ENCODE assay signal across 9 cellular contexts in genomic region chr10:3477683-3478082, GRCh38.
DNase-seq lines count a peak whose midpoint lies in the region; ATAC-seq and TF ChIP-seq lines count a peak whose summit lies in the region.
"Had no signal": no experiment of that assay in that cellular context is flagged by ENCODE, and none has a peak within 500 bp of the region (broad histone marks: within the 10 kb centered on the region; RNA-seq: fewer than 3 reads in every experiment).

No MANE protein-coding gene starts in this region.

- H3K4me3 Mint-ChIP-seq in stimulated activated naive CD8-positive, alpha-beta T cell treated with anti-CD3 and anti-CD28 coated beads, Interleukin-15, amount 100 ng/mL, for 72 hours = no peak overlapping the region

- no peak for TF ChIP-seq CTCF in brain microvascular endothelial cell (IDR thresholded peaks at IDR 0.05; ENCODE audit: low read depth, low read length, missing control alignments)

- H3K27me3 ChIP-seq in brain microvascular endothelial cell (replicated peaks) = no peaks in the 10 kb centered on the region

- H3K27ac ChIP-seq in brain microvascular endothelial cell = no peak overlapping the region

- ATAC-seq in activated CD4-positive, CD25-positive, alpha-beta regulatory T cell treated with anti-CD3 and anti-CD28 coated beads, Interleukin-2, amount 50 U/mL, for 24 hours = peak; percentile 42 to 74
- peak; percentile 58 for ATAC-seq in HG02938 (IDR thresholded peaks at IDR 0.05; ENCODE audit: unreplicated experiment)
- peak; percentile 35 for ATAC-seq in stimulated activated naive CD8-positive, alpha-beta T cell treated with anti-CD3 and anti-CD28 coated beads, Interleukin-15, amount 100 ng/mL, for 72 hours

- no peak for DNase-seq in activated CD4-positive, CD25-positive, alpha-beta regulatory T cell (lab: John Stamatoyannopoulos, UW)
- DNase-seq in brain microvascular endothelial cell (peak; percentile 41), NCI-H510A (lab: John Stamatoyannopoulos, UW) (no peak), NCI-H2081 (lab: John Stamatoyannopoulos, UW) (no peak)
- DNase-seq in stimulated activated naive CD8-positive, alpha-beta T cell treated with anti-CD3 and anti-CD28 coated beads, Interleukin-15, amount 100 ng/mL, for 72 hours = no peak
- DNase-seq in activated CD4-positive, CD25-positive, alpha-beta regulatory T cell treated with anti-CD3 and anti-CD28 coated beads, Interleukin-2, amount 50 U/mL, for 72 hours = no peak
- DNase-seq: NCI-H1417 had no signal

- no peaks in the 10 kb centered on the region for H3K36me3 ChIP-seq in brain microvascular endothelial cell (replicated peaks)

- in situ Hi-C loops in brain microvascular endothelial cell (cut with HindIII; ENCODE audit: low pct_ligation_motif_present, low sequenced_read_pairs) = no loop called here

- H3K4me1 Mint-ChIP-seq in stimulated activated naive CD8-positive, alpha-beta T cell treated with anti-CD3 and anti-CD28 coated beads, Interleukin-15, amount 100 ng/mL, for 72 hours = peaks cover 16% of the 10 kb centered on the region

- no peak overlapping the region for H3K4me3 ChIP-seq in brain microvascular endothelial cell (ENCODE audit: low read depth, low read length)

- H3K9me3 Mint-ChIP-seq in stimulated activated naive CD8-positive, alpha-beta T cell treated with anti-CD3 and anti-CD28 coated beads, Interleukin-15, amount 100 ng/mL, for 72 hours = no peaks in the 10 kb centered on the region

- peaks cover 42% of the 10 kb centered on the region for H3K27me3 Mint-ChIP-seq in stimulated activated naive CD8-positive, alpha-beta T cell treated with anti-CD3 and anti-CD28 coated beads, Interleukin-15, amount 100 ng/mL, for 72 hours

- H3K27ac Mint-ChIP-seq in stimulated activated naive CD8-positive, alpha-beta T cell treated with anti-CD3 and anti-CD28 coated beads, Interleukin-15, amount 100 ng/mL, for 72 hours = no peak overlapping the region
